ENCODE assay signal across 18 cellular contexts in the genomic region with DNA sequence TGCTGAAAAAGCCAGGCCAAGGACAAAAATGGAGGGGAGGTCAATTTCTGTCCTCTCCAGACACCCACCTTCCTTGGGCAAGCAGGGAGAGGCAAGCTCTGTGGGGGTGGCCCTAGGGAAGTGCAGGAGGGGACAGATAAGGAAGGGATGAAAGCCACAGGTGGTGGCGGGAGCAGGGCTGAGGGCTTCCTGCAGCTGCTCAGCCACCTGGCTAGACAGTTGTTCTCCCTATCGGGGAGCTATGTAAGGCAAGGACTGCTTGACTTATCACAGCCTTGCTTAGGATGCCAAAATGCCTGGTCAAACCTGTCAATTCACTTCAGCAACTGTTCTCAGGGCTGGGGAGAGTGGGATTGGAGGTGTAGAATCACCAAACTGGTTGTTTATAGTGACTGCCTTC.
"Had no signal": no experiment of that assay in that cellular context is flagged by ENCODE, and none has a peak within 500 bp of the region (broad histone marks: within the 10 kb centered on the region; RNA-seq: fewer than 3 reads in every experiment).

No MANE protein-coding gene starts in this region.

- ATAC-seq: activated CD8-positive, alpha-beta T cell treated with anti-CD3 and anti-CD28 coated beads for 36 hours; left colon; naive thymus-derived CD8-positive, alpha-beta T cell; psoas muscle; sciatic nerve had no signal

- H3K4me3 Mint-ChIP-seq: activated CD8-positive, alpha-beta T cell treated with anti-CD3 and anti-CD28 coated beads for 36 hours; naive thymus-derived CD8-positive, alpha-beta T cell had no signal

- DNase-seq: activated CD4-positive, alpha-beta T cell treated with anti-CD3 and anti-CD28 coated beads for 4 hours; activated CD8-positive, alpha-beta memory T cell treated with anti-CD3 and anti-CD28 coated beads, Interleukin-2, amount 50 U/mL, for 48 hours; activated CD8-positive, alpha-beta T cell treated with anti-CD3 and anti-CD28 coated beads for 36 hours; activated naive CD4-positive, alpha-beta T cell treated with Interleukin-2 at 50 U/mL for 16 hours; caudate nucleus; colonic mucosa; esophagus squamous epithelium; foreskin fibroblast; left colon; naive thymus-derived CD8-positive, alpha-beta T cell; occipital lobe; psoas muscle; stimulated activated CD4-positive, alpha-beta T cell treated with anti-CD3 and anti-CD28 coated beads, Interleukin-12 subunit alpha, Interleukin-12 subunit beta, amount 100 ng/mL, for 4 hours; stimulated activated naive CD4-positive, alpha-beta T cell treated with Interleukin-2 at 50 U/mL for 16 hours; T-helper 9 cell; testis had no signal

- H3K4me1 ChIP-seq: colonic mucosa, psoas muscle, testis had no signal

- H3K27me3 ChIP-seq: colonic mucosa, esophagus squamous epithelium, testis had no signal

- H3K36me3 ChIP-seq: colonic mucosa, esophagus squamous epithelium had no signal

- H3K4me3 ChIP-seq: colonic mucosa, esophagus squamous epithelium, lung, psoas muscle, testis had no signal

- H3K36me3 Mint-ChIP-seq: naive thymus-derived CD8-positive, alpha-beta T cell had no signal

- H3K9me3 Mint-ChIP-seq: activated CD8-positive, alpha-beta T cell treated with anti-CD3 and anti-CD28 coated beads for 36 hours had no signal

- H3K9me3 ChIP-seq: colonic mucosa, esophagus squamous epithelium, psoas muscle, testis had no signal

- H3K27ac ChIP-seq: colonic mucosa, esophagus squamous epithelium, psoas muscle, testis had no signal

- H3K27ac Mint-ChIP-seq: activated CD8-positive, alpha-beta T cell treated with anti-CD3 and anti-CD28 coated beads for 36 hours had no signal
